Comparison of ENCODE assay signal across 1 cellular context in the genomic region with DNA sequence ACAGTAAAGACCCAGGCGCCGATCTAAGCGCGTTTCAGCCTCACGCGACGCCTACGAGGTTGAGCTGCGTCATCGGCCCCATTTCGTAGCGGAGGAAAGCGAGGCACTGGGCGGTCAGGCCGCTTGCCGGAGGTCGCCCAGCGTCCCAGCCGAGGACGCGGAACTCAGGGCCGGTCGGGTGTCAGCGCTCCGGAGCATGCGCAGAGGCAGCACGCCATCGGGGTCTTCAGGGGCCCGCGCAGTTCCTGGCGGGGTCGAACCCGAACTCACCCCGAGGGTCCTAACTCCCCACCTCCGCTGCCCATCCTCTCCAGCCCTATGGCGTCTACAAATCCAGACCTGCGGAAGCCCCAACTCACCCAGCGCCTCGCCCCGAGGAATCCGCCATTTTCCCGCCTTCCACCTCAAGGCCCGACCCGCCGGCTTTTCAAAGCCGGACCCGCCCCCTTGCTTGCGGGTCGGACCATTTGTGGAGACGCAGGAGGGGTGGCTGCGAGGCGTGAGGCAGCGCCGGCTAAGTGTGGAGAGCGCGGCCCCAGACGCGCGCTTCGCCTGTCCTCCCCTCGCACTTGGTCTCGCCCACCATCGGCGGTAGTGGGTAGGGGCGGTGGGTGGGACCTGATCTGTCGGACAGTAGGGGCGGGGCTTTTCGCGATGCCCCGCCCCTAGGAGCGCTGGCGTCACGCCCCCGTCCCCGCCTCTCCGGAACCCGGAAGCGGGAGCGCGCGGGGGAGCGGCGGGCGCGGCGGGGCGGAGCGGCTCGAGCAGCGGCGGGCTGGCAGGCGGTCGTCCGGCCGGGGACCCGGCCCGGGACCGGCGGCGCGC.
A peak's percentile ranks its signal among the peaks of the same experiment; 100 is the strongest.
TF ChIP-seq lines count a peak whose summit lies in the region.

A gene with protein sequence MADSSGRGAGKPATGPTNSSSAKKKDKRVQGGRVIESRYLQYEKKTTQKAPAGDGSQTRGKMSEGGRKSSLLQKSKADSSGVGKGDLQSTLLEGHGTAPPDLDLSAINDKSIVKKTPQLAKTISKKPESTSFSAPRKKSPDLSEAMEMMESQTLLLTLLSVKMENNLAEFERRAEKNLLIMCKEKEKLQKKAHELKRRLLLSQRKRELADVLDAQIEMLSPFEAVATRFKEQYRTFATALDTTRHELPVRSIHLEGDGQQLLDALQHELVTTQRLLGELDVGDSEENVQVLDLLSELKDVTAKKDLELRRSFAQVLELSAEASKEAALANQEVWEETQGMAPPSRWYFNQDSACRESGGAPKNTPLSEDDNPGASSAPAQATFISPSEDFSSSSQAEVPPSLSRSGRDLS (minus strand): TSS at position 418 of the 825 bp plus-strand sequence. CDS start 30 bp downstream, at position 388.
A gene with protein sequence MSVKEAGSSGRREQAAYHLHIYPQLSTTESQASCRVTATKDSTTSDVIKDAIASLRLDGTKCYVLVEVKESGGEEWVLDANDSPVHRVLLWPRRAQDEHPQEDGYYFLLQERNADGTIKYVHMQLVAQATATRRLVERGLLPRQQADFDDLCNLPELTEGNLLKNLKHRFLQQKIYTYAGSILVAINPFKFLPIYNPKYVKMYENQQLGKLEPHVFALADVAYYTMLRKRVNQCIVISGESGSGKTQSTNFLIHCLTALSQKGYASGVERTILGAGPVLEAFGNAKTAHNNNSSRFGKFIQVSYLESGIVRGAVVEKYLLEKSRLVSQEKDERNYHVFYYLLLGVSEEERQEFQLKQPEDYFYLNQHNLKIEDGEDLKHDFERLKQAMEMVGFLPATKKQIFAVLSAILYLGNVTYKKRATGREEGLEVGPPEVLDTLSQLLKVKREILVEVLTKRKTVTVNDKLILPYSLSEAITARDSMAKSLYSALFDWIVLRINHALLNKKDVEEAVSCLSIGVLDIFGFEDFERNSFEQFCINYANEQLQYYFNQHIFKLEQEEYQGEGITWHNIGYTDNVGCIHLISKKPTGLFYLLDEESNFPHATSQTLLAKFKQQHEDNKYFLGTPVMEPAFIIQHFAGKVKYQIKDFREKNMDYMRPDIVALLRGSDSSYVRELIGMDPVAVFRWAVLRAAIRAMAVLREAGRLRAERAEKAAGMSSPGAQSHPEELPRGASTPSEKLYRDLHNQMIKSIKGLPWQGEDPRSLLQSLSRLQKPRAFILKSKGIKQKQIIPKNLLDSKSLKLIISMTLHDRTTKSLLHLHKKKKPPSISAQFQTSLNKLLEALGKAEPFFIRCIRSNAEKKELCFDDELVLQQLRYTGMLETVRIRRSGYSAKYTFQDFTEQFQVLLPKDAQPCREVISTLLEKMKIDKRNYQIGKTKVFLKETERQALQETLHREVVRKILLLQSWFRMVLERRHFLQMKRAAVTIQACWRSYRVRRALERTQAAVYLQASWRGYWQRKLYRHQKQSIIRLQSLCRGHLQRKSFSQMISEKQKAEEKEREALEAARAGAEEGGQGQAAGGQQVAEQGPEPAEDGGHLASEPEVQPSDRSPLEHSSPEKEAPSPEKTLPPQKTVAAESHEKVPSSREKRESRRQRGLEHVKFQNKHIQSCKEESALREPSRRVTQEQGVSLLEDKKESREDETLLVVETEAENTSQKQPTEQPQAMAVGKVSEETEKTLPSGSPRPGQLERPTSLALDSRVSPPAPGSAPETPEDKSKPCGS (N-terminal part only) (plus strand): TSS at position 743 of the 825 bp plus-strand sequence. CDS start 25,941 bp downstream, outside the sequence.

TF ChIP-seq in GM12878, 131 proteins besides CTCF, POLR2A, EP300 and RAD21 (continued from another document and continues in another):
- TF ChIP-seq, protein P1, sequence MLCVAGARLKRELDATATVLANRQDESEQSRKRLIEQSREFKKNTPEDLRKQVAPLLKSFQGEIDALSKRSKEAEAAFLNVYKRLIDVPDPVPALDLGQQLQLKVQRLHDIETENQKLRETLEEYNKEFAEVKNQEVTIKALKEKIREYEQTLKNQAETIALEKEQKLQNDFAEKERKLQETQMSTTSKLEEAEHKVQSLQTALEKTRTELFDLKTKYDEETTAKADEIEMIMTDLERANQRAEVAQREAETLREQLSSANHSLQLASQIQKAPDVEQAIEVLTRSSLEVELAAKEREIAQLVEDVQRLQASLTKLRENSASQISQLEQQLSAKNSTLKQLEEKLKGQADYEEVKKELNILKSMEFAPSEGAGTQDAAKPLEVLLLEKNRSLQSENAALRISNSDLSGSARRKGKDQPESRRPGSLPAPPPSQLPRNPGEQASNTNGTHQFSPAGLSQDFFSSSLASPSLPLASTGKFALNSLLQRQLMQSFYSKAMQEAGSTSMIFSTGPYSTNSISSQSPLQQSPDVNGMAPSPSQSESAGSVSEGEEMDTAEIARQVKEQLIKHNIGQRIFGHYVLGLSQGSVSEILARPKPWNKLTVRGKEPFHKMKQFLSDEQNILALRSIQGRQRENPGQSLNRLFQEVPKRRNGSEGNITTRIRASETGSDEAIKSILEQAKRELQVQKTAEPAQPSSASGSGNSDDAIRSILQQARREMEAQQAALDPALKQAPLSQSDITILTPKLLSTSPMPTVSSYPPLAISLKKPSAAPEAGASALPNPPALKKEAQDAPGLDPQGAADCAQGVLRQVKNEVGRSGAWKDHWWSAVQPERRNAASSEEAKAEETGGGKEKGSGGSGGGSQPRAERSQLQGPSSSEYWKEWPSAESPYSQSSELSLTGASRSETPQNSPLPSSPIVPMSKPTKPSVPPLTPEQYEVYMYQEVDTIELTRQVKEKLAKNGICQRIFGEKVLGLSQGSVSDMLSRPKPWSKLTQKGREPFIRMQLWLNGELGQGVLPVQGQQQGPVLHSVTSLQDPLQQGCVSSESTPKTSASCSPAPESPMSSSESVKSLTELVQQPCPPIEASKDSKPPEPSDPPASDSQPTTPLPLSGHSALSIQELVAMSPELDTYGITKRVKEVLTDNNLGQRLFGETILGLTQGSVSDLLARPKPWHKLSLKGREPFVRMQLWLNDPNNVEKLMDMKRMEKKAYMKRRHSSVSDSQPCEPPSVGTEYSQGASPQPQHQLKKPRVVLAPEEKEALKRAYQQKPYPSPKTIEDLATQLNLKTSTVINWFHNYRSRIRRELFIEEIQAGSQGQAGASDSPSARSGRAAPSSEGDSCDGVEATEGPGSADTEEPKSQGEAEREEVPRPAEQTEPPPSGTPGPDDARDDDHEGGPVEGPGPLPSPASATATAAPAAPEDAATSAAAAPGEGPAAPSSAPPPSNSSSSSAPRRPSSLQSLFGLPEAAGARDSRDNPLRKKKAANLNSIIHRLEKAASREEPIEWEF (IDR thresholded peaks at IDR 0.05; ENCODE audit: insufficient replicate concordance, low read depth, low read length): no peak
- TF ChIP-seq, protein P2, sequence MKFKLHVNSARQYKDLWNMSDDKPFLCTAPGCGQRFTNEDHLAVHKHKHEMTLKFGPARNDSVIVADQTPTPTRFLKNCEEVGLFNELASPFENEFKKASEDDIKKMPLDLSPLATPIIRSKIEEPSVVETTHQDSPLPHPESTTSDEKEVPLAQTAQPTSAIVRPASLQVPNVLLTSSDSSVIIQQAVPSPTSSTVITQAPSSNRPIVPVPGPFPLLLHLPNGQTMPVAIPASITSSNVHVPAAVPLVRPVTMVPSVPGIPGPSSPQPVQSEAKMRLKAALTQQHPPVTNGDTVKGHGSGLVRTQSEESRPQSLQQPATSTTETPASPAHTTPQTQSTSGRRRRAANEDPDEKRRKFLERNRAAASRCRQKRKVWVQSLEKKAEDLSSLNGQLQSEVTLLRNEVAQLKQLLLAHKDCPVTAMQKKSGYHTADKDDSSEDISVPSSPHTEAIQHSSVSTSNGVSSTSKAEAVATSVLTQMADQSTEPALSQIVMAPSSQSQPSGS (IDR thresholded peaks at IDR 0.05; ENCODE audit: low read length): no peak
- TF ChIP-seq ETV6 (conservative IDR thresholded peaks at IDR 0.05 in 1 of 2, IDR thresholded peaks at IDR 0.05 in 1 of 2; ENCODE audit: borderline replicate concordance in 1 of 2, low read depth in 1 of 2): 0 out of 4 replicates have a peak, but pooled peaks of 1 of the 2 experiments have one; percentile 35
- TF ChIP-seq RBBP5 (conservative IDR thresholded peaks at IDR 0.05): no peak
- no peak for TF ChIP-seq MTA3 (IDR thresholded peaks at IDR 0.05; ENCODE audit: borderline replicate concordance, low read length)
- TF ChIP-seq, protein P3, sequence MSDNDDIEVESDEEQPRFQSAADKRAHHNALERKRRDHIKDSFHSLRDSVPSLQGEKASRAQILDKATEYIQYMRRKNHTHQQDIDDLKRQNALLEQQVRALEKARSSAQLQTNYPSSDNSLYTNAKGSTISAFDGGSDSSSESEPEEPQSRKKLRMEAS (IDR thresholded peaks at IDR 0.05; ENCODE audit: low read depth, low read length): peak; percentile 92
- TF ChIP-seq HDGF (IDR thresholded peaks at IDR 0.05): peak; percentile 57; the same call in 1 of the 2 replicates
- TF ChIP-seq BRCA1 (IDR thresholded peaks at IDR 0.05; ENCODE audit: low read depth, low read length): peak; percentile 54; the same call in 1 of the 2 replicates
- TF ChIP-seq SPI1 (IDR thresholded peaks at IDR 0.05; ENCODE audit: borderline replicate concordance, insufficient read depth, low read depth, low read length): no peak
- TF ChIP-seq ZNF207 (IDR thresholded peaks at IDR 0.05; ENCODE audit: borderline replicate concordance): peak; percentile 99
- TF ChIP-seq, protein P4, sequence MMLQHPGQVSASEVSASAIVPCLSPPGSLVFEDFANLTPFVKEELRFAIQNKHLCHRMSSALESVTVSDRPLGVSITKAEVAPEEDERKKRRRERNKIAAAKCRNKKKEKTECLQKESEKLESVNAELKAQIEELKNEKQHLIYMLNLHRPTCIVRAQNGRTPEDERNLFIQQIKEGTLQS (IDR thresholded peaks at IDR 0.05; ENCODE audit: borderline replicate concordance, extremely low read depth, low read depth, low read length): no peak
- TF ChIP-seq TCF12 (IDR thresholded peaks at IDR 0.05; ENCODE audit: low read depth, low read length): peak; percentile 11; the same call in 1 of the 2 replicates
- no peak for TF ChIP-seq MYB (IDR thresholded peaks at IDR 0.05; ENCODE audit: borderline replicate concordance, low read depth, low read length)
- TF ChIP-seq, protein P5, sequence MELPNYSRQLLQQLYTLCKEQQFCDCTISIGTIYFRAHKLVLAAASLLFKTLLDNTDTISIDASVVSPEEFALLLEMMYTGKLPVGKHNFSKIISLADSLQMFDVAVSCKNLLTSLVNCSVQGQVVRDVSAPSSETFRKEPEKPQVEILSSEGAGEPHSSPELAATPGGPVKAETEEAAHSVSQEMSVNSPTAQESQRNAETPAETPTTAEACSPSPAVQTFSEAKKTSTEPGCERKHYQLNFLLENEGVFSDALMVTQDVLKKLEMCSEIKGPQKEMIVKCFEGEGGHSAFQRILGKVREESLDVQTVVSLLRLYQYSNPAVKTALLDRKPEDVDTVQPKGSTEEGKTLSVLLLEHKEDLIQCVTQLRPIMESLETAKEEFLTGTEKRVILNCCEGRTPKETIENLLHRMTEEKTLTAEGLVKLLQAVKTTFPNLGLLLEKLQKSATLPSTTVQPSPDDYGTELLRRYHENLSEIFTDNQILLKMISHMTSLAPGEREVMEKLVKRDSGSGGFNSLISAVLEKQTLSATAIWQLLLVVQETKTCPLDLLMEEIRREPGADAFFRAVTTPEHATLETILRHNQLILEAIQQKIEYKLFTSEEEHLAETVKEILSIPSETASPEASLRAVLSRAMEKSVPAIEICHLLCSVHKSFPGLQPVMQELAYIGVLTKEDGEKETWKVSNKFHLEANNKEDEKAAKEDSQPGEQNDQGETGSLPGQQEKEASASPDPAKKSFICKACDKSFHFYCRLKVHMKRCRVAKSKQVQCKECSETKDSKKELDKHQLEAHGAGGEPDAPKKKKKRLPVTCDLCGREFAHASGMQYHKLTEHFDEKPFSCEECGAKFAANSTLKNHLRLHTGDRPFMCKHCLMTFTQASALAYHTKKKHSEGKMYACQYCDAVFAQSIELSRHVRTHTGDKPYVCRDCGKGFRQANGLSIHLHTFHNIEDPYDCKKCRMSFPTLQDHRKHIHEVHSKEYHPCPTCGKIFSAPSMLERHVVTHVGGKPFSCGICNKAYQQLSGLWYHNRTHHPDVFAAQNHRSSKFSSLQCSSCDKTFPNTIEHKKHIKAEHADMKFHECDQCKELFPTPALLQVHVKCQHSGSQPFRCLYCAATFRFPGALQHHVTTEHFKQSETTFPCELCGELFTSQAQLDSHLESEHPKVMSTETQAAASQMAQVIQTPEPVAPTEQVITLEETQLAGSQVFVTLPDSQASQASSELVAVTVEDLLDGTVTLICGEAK (IDR thresholded peaks at IDR 0.05; ENCODE audit: borderline replicate concordance): no peak
- peak; percentile 98 for TF ChIP-seq STAT1 (conservative IDR thresholded peaks at IDR 0.05)
- TF ChIP-seq, protein P6, sequence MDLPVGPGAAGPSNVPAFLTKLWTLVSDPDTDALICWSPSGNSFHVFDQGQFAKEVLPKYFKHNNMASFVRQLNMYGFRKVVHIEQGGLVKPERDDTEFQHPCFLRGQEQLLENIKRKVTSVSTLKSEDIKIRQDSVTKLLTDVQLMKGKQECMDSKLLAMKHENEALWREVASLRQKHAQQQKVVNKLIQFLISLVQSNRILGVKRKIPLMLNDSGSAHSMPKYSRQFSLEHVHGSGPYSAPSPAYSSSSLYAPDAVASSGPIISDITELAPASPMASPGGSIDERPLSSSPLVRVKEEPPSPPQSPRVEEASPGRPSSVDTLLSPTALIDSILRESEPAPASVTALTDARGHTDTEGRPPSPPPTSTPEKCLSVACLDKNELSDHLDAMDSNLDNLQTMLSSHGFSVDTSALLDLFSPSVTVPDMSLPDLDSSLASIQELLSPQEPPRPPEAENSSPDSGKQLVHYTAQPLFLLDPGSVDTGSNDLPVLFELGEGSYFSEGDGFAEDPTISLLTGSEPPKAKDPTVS (IDR thresholded peaks at IDR 0.05; ENCODE audit: low read depth, low read length): peak; percentile 67; the same call in 1 of the 2 replicates
- TF ChIP-seq, protein P7, sequence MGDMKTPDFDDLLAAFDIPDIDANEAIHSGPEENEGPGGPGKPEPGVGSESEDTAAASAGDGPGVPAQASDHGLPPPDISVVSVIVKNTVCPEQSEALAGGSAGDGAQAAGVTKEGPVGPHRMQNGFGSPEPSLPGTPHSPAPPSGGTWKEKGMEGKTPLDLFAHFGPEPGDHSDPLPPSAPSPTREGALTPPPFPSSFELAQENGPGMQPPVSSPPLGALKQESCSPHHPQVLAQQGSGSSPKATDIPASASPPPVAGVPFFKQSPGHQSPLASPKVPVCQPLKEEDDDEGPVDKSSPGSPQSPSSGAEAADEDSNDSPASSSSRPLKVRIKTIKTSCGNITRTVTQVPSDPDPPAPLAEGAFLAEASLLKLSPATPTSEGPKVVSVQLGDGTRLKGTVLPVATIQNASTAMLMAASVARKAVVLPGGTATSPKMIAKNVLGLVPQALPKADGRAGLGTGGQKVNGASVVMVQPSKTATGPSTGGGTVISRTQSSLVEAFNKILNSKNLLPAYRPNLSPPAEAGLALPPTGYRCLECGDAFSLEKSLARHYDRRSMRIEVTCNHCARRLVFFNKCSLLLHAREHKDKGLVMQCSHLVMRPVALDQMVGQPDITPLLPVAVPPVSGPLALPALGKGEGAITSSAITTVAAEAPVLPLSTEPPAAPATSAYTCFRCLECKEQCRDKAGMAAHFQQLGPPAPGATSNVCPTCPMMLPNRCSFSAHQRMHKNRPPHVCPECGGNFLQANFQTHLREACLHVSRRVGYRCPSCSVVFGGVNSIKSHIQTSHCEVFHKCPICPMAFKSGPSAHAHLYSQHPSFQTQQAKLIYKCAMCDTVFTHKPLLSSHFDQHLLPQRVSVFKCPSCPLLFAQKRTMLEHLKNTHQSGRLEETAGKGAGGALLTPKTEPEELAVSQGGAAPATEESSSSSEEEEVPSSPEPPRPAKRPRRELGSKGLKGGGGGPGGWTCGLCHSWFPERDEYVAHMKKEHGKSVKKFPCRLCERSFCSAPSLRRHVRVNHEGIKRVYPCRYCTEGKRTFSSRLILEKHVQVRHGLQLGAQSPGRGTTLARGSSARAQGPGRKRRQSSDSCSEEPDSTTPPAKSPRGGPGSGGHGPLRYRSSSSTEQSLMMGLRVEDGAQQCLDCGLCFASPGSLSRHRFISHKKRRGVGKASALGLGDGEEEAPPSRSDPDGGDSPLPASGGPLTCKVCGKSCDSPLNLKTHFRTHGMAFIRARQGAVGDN (IDR thresholded peaks at IDR 0.05): peak; percentile 27; the same call in 1 of the 2 replicates
- TF ChIP-seq CBX5 (IDR thresholded peaks at IDR 0.05; ENCODE audit: low read depth): no peak
- peak; percentile 81 for TF ChIP-seq POLR2AphosphoS5 (IDR thresholded peaks at IDR 0.05; ENCODE audit: low read length)
- TF ChIP-seq YBX1 (IDR thresholded peaks at IDR 0.05): no peak
- TF ChIP-seq CREM (IDR thresholded peaks at IDR 0.05; ENCODE audit: low read depth): peak; percentile 80; the same call in 1 of the 2 replicates
